Comparison of ENCODE assay signal across 8 cellular contexts in genomic region chr13:99501135-99501951, GRCh38. TPM values are rescaled to one million over a fixed set of nuclear protein-coding genes. Genes with fewer than 3 reads are reported as not detected.
DNase-seq lines count a peak whose midpoint lies in the region; ATAC-seq and TF ChIP-seq lines count a peak whose summit lies in the region.

TM9SF2 (plus strand) TSS chr13:99501472; CDS start chr13:99501607, 135 bp downstream.

- peak; percentile 54 for ATAC-seq in effector memory CD8-positive, alpha-beta T cell (replicated peaks)
- ATAC-seq in memory B cell (ENCODE audit: low read depth), result peak; percentile 55

- H3K27me3 Mint-ChIP-seq in effector memory CD8-positive, alpha-beta T cell, result no peaks in the 10 kb centered on the region
- no peaks in the 10 kb centered on the region for H3K27me3 Mint-ChIP-seq in memory B cell

- peak within 1 kb of the TSS; percentile 95 to 98 for H3K4me3 Mint-ChIP-seq in effector memory CD8-positive, alpha-beta T cell
- peak within 1 kb of the TSS; percentile 97 for H3K4me3 Mint-ChIP-seq in memory B cell

- DNase-seq in CMK (ENCODE audit: low read depth) (peak; percentile 100), GM20000 (ENCODE audit: low spot score) (peak; percentile 87), HT1080 (ENCODE audit: low read depth) (peak; percentile 97), NOMO-1 treated with DMSO at 0.1 percent for 48 hours (lab: John Stamatoyannopoulos, UW; ENCODE audit: unreplicated experiment) (peak; percentile 94), memory B cell (ENCODE audit: low spot score in 2 of 2) (peak; percentile 95 to 97)
- DNase-seq in activated CD8-positive, alpha-beta memory T cell treated with anti-CD3 and anti-CD28 coated beads for 4 hours (ENCODE audit: low read depth in 2 of 2), result peak; percentile 92 to 93
- peak; percentile 96 to 97 (median 96) for DNase-seq in effector memory CD8-positive, alpha-beta T cell
- DNase-seq in stimulated activated CD8-positive, alpha-beta memory T cell treated with anti-CD3 and anti-CD28 coated beads, Interleukin-12 subunit alpha, Interleukin-12 subunit beta, amount 100 ng/mL, for 24 hours (ENCODE audit: extremely low read depth), result peak; percentile 82

- peaks cover 47 to 71% of the 10 kb centered on the region in 2 donors for H3K4me1 Mint-ChIP-seq in effector memory CD8-positive, alpha-beta T cell (ENCODE audit: low read depth in 2 of 2)
- H3K4me1 Mint-ChIP-seq in memory B cell, result peaks cover 44% of the 10 kb centered on the region

- H3K27ac Mint-ChIP-seq in effector memory CD8-positive, alpha-beta T cell, result peak within 1 kb of the TSS; percentile 97 to 99
- peak within 1 kb of the TSS; percentile 97 for H3K27ac Mint-ChIP-seq in memory B cell

- TF ChIP-seq CTCF in GM20000 (IDR thresholded peaks at IDR 0.05; ENCODE audit: extremely low read depth, missing control alignments), result no peak

- no peaks in the 10 kb centered on the region for H3K9me3 Mint-ChIP-seq in effector memory CD8-positive, alpha-beta T cell
- peaks cover 2% of the 10 kb centered on the region for H3K9me3 Mint-ChIP-seq in memory B cell

- peaks cover 39% of the 10 kb centered on the region for H3K36me3 Mint-ChIP-seq in effector memory CD8-positive, alpha-beta T cell (ENCODE audit: insufficient read depth)
- H3K36me3 Mint-ChIP-seq in memory B cell, result no peaks in the 10 kb centered on the region

RNA-seq across cellular contexts. Expression of gene TM9SF2, which starts in this region (rescaled TPM):
- 69.5 and 80.5 TPM in 2 replicates for total RNA-seq in HT1080 (2014; rRNA removed; shearing (Covaris generic))
- polyA plus RNA-seq in HT1080 (2015; cell fraction: cytosol; rRNA removed), result 59.8 and 71.6 TPM in 2 replicates
- 170 and 177 TPM in 2 replicates for polyA plus RNA-seq in HT1080 (2015; cell fraction: nucleus; rRNA removed)

Comparison
In these comparisons a context has a peak if more than half of its experiments do, and no peak if none do; other contexts are left out.
1. Peak in every context shown above with its lines: DNase-seq and ATAC-seq.